Comparison of ENCODE assay signal across 1 cellular context in genomic region chr18:34695300-34695699, GRCh38.
TF ChIP-seq lines count a peak whose summit lies in the region.

No MANE protein-coding gene starts in this region.

TF ChIP-seq in GM12878, 131 proteins besides CTCF, POLR2A, EP300 and RAD21 (continued from another document):
- TF ChIP-seq MLLT1 (IDR thresholded peaks at IDR 0.05) = no peak
- TF ChIP-seq MEF2A (IDR thresholded peaks at IDR 0.05; ENCODE audit: insufficient read depth, low read depth, low read length) = no peak
- TF ChIP-seq ZNF274 (IDR thresholded peaks at IDR 0.05; ENCODE audit: insufficient read depth, insufficient read length) = no peak
- TF ChIP-seq KLF5 (IDR thresholded peaks at IDR 0.05; ENCODE audit: partially characterized antibody) = no peak
- TF ChIP-seq MYB (IDR thresholded peaks at IDR 0.05; ENCODE audit: borderline replicate concordance, low read depth, low read length) = no peak
